Comparison of ENCODE assay signal across 21 cellular contexts in the genomic region with DNA sequence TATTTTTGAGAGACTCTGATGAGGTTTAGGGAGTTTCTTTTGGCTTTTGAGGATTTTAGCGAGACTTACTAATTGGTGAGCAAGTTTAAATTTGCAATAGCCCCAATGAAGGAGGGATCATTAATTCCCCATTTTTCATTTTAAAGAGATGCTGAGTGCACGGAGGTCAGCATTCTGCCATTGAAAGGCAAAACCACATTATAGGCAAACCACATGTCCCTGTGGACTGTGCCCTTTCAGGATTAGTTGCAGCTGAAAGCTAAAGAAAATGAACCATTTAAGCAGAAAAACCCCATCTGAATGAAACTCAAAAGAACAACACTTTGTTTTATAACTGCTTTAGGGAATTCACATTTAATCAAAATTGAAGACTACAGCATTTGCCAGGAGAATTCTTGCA.
"Had no signal": no experiment of that assay in that cellular context is flagged by ENCODE, and none has a peak within 500 bp of the region (broad histone marks: within the 10 kb centered on the region; RNA-seq: fewer than 3 reads in every experiment).

No MANE protein-coding gene starts in this region.

- H3K9me3 ChIP-seq: colonic mucosa, uterus had no signal

- H3K36me3 ChIP-seq: brain microvascular endothelial cell, colonic mucosa, uterus had no signal

- FAIRE-seq: islet of Langerhans had no signal

- H3K27me3 ChIP-seq: brain microvascular endothelial cell, colonic mucosa, tibial nerve, uterus had no signal

- H3K4me1 ChIP-seq: colonic mucosa, uterus had no signal

- H3K27ac ChIP-seq: brain microvascular endothelial cell, colonic mucosa, epithelial cell of prostate, tibial nerve, uterus had no signal

- H3K4me3 ChIP-seq: colonic mucosa, lung, tibial nerve, uterus had no signal

- ATAC-seq: activated CD4-positive, CD25-positive, alpha-beta regulatory T cell treated with anti-CD3 and anti-CD28 coated beads, Interleukin-2, amount 50 U/mL, for 24 hours; activated CD8-positive, alpha-beta T cell treated with anti-CD3 and anti-CD28 coated beads, Interleukin-2, amount 10 ng/mL, durations not matched to agents 7 days and 5 days; activated naive CD8-positive, alpha-beta T cell treated with anti-CD3 and anti-CD28 coated beads, Interleukin-2, amount 50 U/mL, for 24 hours; natural killer cell had no signal

- DNase-seq: activated CD4-positive, alpha-beta T cell treated with anti-CD3 and anti-CD28 coated beads, Interleukin-2, amount 10 ng/mL, durations not matched to agents 7 days and 5 days; activated CD8-positive, alpha-beta T cell treated with anti-CD3 and anti-CD28 coated beads, Interleukin-2, amount 10 ng/mL, durations not matched to agents 7 days and 5 days; activated effector memory CD4-positive, alpha-beta T cell treated with Interleukin-2 at 50 U/mL for 16 hours; activated naive CD4-positive, alpha-beta T cell treated with anti-CD3 and anti-CD28 coated beads, Interleukin-2, amount 10 ng/mL, durations not matched to agents 7 days and 5 days; activated naive CD8-positive, alpha-beta T cell treated with anti-CD3 and anti-CD28 coated beads, Interleukin-2, amount 50 U/mL, for 24 hours; activated T-cell treated with anti-CD3 and anti-CD28 coated beads, Interleukin-2, amount 50 U/mL, for 24 hours; anterior cingulate cortex; brain microvascular endothelial cell; colonic mucosa; endodermal cell; foreskin melanocyte; glutamatergic neuron; hippocampal formation; natural killer cell; posterior cingulate gyrus; uterus had no signal
